ENCODE assay signal across 8 cellular contexts in the genomic region with DNA sequence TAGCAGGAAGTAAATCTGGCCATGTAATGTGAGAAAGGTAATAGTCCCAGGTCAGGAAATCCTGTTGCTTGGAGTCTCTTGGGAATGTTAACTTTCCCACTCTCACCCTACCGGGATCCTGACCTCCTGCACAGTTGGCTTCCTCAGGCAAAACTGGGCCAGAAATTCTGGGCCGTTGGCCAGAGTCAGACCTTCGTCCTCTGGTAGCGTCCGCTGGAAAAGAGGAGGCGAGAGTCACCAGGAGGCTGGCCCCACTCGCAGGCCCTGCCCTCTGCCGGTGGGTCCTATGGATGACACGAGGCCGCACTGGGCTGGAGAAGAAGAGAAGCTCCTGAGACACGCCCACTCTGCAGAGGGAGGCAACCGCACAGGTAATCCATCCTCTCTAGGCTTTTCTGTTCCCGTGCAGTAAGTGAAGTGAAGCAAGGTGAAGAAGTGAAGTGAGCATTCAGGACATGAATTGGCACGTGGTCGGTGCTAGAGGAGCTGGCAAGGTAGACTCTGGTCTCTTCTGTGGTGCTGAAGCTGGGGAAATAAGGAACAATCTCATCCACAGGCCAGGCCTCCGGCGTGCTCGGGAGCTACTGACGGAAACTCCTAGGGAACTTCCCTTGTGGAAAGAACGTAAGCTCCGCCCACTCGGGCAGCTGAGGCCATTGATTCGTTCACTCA.
DNase-seq lines count a peak whose midpoint lies in the region; ATAC-seq and TF ChIP-seq lines count a peak whose summit lies in the region.

No MANE protein-coding gene starts in this region.

- WGBS in gastroesophageal sphincter (ENCODE audit: low coverage in 1 of 2), 2 donors = 0 to 17% methylated on average over 2 to 10 of the region's 23 CpGs

- H3K27me3 ChIP-seq in WERI-Rb-1 (ENCODE audit: insufficient read depth, low read depth, severe bottlenecking) (no peaks in the 10 kb centered on the region), gastroesophageal sphincter (no peaks in the 10 kb centered on the region)

- TF ChIP-seq CTCF in WERI-Rb-1 (IDR thresholded peaks at IDR 0.05; ENCODE audit: low read depth, low read length) (peak; percentile 82), gastroesophageal sphincter (IDR thresholded peaks at IDR 0.05) (peak in 3 of 4 experiments; percentile 50 to 75 (median 65)), omental fat pad (IDR thresholded peaks at IDR 0.05) (peak in 2 of 3 donors; percentile 21 to 35)

- H3K27ac ChIP-seq in WERI-Rb-1 = peak overlapping the region; percentile 58
- H3K27ac ChIP-seq in gastroesophageal sphincter = peak overlapping the region in 2 of 4 donors; percentile 14 to 17

- peak; percentile 69 for TF ChIP-seq RAD21 in Ishikawa (IDR thresholded peaks at IDR 0.05; ENCODE audit: low read depth)

- H3K4me3 ChIP-seq in WERI-Rb-1 (ENCODE audit: low read depth, low read length) = no peak overlapping the region
- no peak overlapping the region for H3K4me3 ChIP-seq in gastroesophageal sphincter

- TF ChIP-seq EP300 in Ishikawa (IDR thresholded peaks at IDR 0.05; ENCODE audit: borderline replicate concordance) = 0 out of 2 replicates have a peak, but pooled peaks have one; percentile 14
- no peak for TF ChIP-seq EP300 in gastroesophageal sphincter (IDR thresholded peaks at IDR 0.05)

- no peak for TF ChIP-seq POLR2A in gastroesophageal sphincter (IDR thresholded peaks at IDR 0.05)

- H3K9me3 ChIP-seq in WERI-Rb-1 (ENCODE audit: severe bottlenecking) (no peaks in the 10 kb centered on the region), gastroesophageal sphincter (no peaks in the 10 kb centered on the region)

- H3K4me1 ChIP-seq in gastroesophageal sphincter = peaks cover 0 to 35% (median 24%) of the 10 kb centered on the region in 3 donors

- peak; percentile 83 for ATAC-seq in gastroesophageal sphincter
- ATAC-seq in omental fat pad (ENCODE audit: low FRiP score) = peak; percentile 92
- no peak for ATAC-seq in HG02798 (IDR thresholded peaks at IDR 0.05; ENCODE audit: poor library complexity, unreplicated experiment)
- no peak for ATAC-seq in HG02981 (IDR thresholded peaks at IDR 0.05; ENCODE audit: unreplicated experiment)

- no peaks in the 10 kb centered on the region for H3K36me3 ChIP-seq in WERI-Rb-1
- H3K36me3 ChIP-seq in gastroesophageal sphincter = no peaks in the 10 kb centered on the region

- peak; percentile 74 for DNase-seq in GM04504 (ENCODE audit: low read depth)
- DNase-seq in WERI-Rb-1 = peak; percentile 96
- DNase-seq in omental fat pad (ENCODE audit: low spot score) = peak; percentile 65
- DNase-seq in OCI-M2 (lab: John Stamatoyannopoulos, UW; ENCODE audit: unreplicated experiment) = no peak

TF ChIP-seq in Ishikawa, 13 proteins besides CTCF, POLR2A, EP300 and RAD21:
- TF ChIP-seq USF1 (IDR thresholded peaks at IDR 0.05) (peak; percentile 22; the same call in 1 of the 2 replicates), EGR1 (IDR thresholded peaks at IDR 0.05) (no peak), TAF1 (IDR thresholded peaks at IDR 0.05; ENCODE audit: low read depth) (no peak), YY1 (IDR thresholded peaks at IDR 0.05; ENCODE audit: low read depth) (no peak), TEAD4 (IDR thresholded peaks at IDR 0.05) (no peak), ZBTB7A (IDR thresholded peaks at IDR 0.05; ENCODE audit: low read depth) (no peak), CREB1 (IDR thresholded peaks at IDR 0.05; ENCODE audit: low read depth) (no peak), TCF12 (IDR thresholded peaks at IDR 0.05; ENCODE audit: low read depth) (no peak), MAX (IDR thresholded peaks at IDR 0.05) (peak; percentile 83), FOXM1 (IDR thresholded peaks at IDR 0.05; ENCODE audit: borderline replicate concordance, low read depth) (no peak), NFIC (IDR thresholded peaks at IDR 0.05) (peak; percentile 76), REST (IDR thresholded peaks at IDR 0.05; ENCODE audit: low read depth) (no peak), CEBPB (IDR thresholded peaks at IDR 0.05) (no peak)
TF ChIP-seq in Ishikawa: peak in this region for 3.

Comparison
In these comparisons a context has a peak if more than half of its experiments do, and no peak if none do; other contexts are left out.
1. CTCF ChIP-seq: peak in every context shown above with its lines; median percentile 82 in WERI-Rb-1; 65 in gastroesophageal sphincter; 28 in omental fat pad.
2. ATAC-seq: peak in gastroesophageal sphincter (single experiment) and omental fat pad (single experiment); none in HG02798 (single experiment) and HG02981 (single experiment).